8 cellular contexts compared by ENCODE assay signal in the genomic region with DNA sequence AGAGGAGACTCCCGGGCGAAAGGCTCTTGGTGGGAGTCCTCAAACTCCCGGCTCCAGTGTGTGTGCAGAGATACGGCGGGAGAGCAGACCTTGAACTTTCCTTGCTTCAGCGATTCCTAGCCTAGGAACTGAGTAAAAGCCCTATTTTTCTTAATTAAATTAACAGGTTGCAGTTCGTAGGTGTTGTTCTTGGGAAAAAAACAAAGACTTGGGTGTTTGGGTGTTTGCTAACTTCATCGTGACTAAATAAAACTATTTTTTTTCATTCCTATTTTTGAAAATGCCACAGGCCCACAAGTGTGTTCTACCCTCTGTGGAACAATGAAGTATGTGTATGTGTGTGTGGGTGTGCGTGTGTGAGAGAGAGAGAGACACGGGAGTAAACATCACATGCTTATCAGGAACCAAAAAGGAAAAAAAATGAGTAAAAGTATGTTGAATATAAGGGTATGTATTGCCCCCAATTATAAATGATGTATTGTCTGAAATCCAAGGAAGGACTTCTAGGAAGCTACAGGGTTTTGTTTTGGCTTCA. TPM values are rescaled to one million over a fixed set of nuclear protein-coding genes. Genes with fewer than 3 reads are reported as not detected.
DNase-seq lines count a peak whose midpoint lies in the region; ATAC-seq and TF ChIP-seq lines count a peak whose summit lies in the region.

No MANE protein-coding gene starts in this region.

- H3K4me1 Mint-ChIP-seq in activated naive CD4-positive, alpha-beta T cell treated with anti-CD3 and anti-CD28 coated beads, Interleukin-2, amount 50 U/mL, for 24 hours: peaks cover 57% of the 10 kb centered on the region
- H3K4me1 Mint-ChIP-seq in natural killer cell treated with Interleukin-12 subunit alpha and Interleukin-12 subunit beta and Interleukin-15 and Interleukin-18, amount 100 ng/mL, for 72 hours (ENCODE audit: low read depth in 2 of 2): peaks cover 30 to 42% of the 10 kb centered on the region in 2 donors

- H3K4me3 Mint-ChIP-seq in activated naive CD4-positive, alpha-beta T cell treated with anti-CD3 and anti-CD28 coated beads, Interleukin-2, amount 50 U/mL, for 24 hours: peak overlapping the region; percentile 79
- H3K4me3 Mint-ChIP-seq in natural killer cell treated with Interleukin-12 subunit alpha and Interleukin-12 subunit beta and Interleukin-15 and Interleukin-18, amount 100 ng/mL, for 72 hours: peak overlapping the region; percentile 80

- DNase-seq in activated naive CD4-positive, alpha-beta T cell treated with anti-CD3 and anti-CD28 coated beads, Interleukin-2, amount 50 U/mL, for 16 hours: no peak
- no peak for DNase-seq in natural killer cell treated with Interleukin-12 subunit alpha and Interleukin-12 subunit beta and Interleukin-15 and Interleukin-18, amount 100 ng/mL, for 72 hours (ENCODE audit: low spot score)
- DNase-seq in effector CD4-positive, alpha-beta T cell: no peak
- no peak for DNase-seq in SHP77 (lab: John Stamatoyannopoulos, UW)

- no peaks in the 10 kb centered on the region for H3K9me3 Mint-ChIP-seq in activated naive CD4-positive, alpha-beta T cell treated with anti-CD3 and anti-CD28 coated beads, Interleukin-2, amount 50 U/mL, for 24 hours
- H3K9me3 Mint-ChIP-seq in natural killer cell treated with Interleukin-12 subunit alpha and Interleukin-12 subunit beta and Interleukin-15 and Interleukin-18, amount 100 ng/mL, for 72 hours: no peaks in the 10 kb centered on the region

- no peaks in the 10 kb centered on the region for H3K36me3 Mint-ChIP-seq in activated naive CD4-positive, alpha-beta T cell treated with anti-CD3 and anti-CD28 coated beads, Interleukin-2, amount 50 U/mL, for 24 hours
- no peaks in the 10 kb centered on the region for H3K36me3 Mint-ChIP-seq in natural killer cell treated with Interleukin-12 subunit alpha and Interleukin-12 subunit beta and Interleukin-15 and Interleukin-18, amount 100 ng/mL, for 72 hours

- no peaks in the 10 kb centered on the region for H3K27me3 Mint-ChIP-seq in activated naive CD4-positive, alpha-beta T cell treated with anti-CD3 and anti-CD28 coated beads, Interleukin-2, amount 50 U/mL, for 24 hours
- peaks cover 0 to 6% of the 10 kb centered on the region in 2 donors for H3K27me3 Mint-ChIP-seq in natural killer cell treated with Interleukin-12 subunit alpha and Interleukin-12 subunit beta and Interleukin-15 and Interleukin-18, amount 100 ng/mL, for 72 hours

- peak overlapping the region; percentile 55 for H3K27ac Mint-ChIP-seq in activated naive CD4-positive, alpha-beta T cell treated with anti-CD3 and anti-CD28 coated beads, Interleukin-2, amount 50 U/mL, for 24 hours
- peak overlapping the region; percentile 55 to 83 for H3K27ac Mint-ChIP-seq in natural killer cell treated with Interleukin-12 subunit alpha and Interleukin-12 subunit beta and Interleukin-15 and Interleukin-18, amount 100 ng/mL, for 72 hours

- ATAC-seq in HG03039 (IDR thresholded peaks at IDR 0.05; ENCODE audit: unreplicated experiment) (peak; percentile 25), SK-N-SH treated with all-trans-retinoic acid at 6 μM for 48 hours (peak; percentile 83), esophagus mucosa (peak; percentile 35)
- ATAC-seq in natural killer cell treated with Interleukin-12 subunit alpha and Interleukin-12 subunit beta and Interleukin-15 and Interleukin-18, amount 100 ng/mL, for 72 hours: no peak

TF ChIP-seq in SK-N-SH treated with all-trans-retinoic acid at 6 μM for 48 hours, 23 proteins besides CTCF, POLR2A, EP300 and RAD21:
- TF ChIP-seq ESRRG (CRISPR knock-in tag; IDR thresholded peaks at IDR 0.05) (no peak), OSR1 (CRISPR knock-in tag; IDR thresholded peaks at IDR 0.05) (no peak), ZNF565 (CRISPR knock-in tag; conservative IDR thresholded peaks at IDR 0.05; ENCODE audit: low read depth) (no peak), TCF4 (CRISPR knock-in tag; IDR thresholded peaks at IDR 0.05; ENCODE audit: borderline replicate concordance) (no peak)
- TF ChIP-seq, protein P1, sequence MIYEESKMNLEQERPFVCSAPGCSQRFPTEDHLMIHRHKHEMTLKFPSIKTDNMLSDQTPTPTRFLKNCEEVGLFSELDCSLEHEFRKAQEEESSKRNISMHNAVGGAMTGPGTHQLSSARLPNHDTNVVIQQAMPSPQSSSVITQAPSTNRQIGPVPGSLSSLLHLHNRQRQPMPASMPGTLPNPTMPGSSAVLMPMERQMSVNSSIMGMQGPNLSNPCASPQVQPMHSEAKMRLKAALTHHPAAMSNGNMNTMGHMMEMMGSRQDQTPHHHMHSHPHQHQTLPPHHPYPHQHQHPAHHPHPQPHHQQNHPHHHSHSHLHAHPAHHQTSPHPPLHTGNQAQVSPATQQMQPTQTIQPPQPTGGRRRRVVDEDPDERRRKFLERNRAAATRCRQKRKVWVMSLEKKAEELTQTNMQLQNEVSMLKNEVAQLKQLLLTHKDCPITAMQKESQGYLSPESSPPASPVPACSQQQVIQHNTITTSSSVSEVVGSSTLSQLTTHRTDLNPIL (CRISPR knock-in tag; IDR thresholded peaks at IDR 0.05; ENCODE audit: low read depth): no peak
- TF ChIP-seq, protein P2, sequence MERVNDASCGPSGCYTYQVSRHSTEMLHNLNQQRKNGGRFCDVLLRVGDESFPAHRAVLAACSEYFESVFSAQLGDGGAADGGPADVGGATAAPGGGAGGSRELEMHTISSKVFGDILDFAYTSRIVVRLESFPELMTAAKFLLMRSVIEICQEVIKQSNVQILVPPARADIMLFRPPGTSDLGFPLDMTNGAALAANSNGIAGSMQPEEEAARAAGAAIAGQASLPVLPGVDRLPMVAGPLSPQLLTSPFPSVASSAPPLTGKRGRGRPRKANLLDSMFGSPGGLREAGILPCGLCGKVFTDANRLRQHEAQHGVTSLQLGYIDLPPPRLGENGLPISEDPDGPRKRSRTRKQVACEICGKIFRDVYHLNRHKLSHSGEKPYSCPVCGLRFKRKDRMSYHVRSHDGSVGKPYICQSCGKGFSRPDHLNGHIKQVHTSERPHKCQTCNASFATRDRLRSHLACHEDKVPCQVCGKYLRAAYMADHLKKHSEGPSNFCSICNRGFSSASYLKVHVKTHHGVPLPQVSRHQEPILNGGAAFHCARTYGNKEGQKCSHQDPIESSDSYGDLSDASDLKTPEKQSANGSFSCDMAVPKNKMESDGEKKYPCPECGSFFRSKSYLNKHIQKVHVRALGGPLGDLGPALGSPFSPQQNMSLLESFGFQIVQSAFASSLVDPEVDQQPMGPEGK (CRISPR knock-in tag; IDR thresholded peaks at IDR 0.05; ENCODE audit: borderline replicate concordance): no peak

RNA-seq across cellular contexts. Expression of gene TMEM117, which starts 0.6 kb away (rescaled TPM):
- 14.3 TPM for total RNA-seq in esophagus mucosa
- 1 to 10 TPM; 2.4 to 5.0 TPM for total RNA-seq in natural killer cell treated with Interleukin-12 subunit alpha and Interleukin-12 subunit beta and Interleukin-15 and Interleukin-18, amount 100 ng/mL, for 72 hours

RNA-seq across cellular contexts. Expression of gene TWF1, which starts 30.4 kb away (rescaled TPM):
- 164 TPM for total RNA-seq in esophagus mucosa
- 10 to 100 TPM; 33.0 to 35.2 TPM for total RNA-seq in natural killer cell treated with Interleukin-12 subunit alpha and Interleukin-12 subunit beta and Interleukin-15 and Interleukin-18, amount 100 ng/mL, for 72 hours

Comparison
In these comparisons a context has a peak if more than half of its experiments do, and no peak if none do; other contexts are left out.
1. ATAC-seq: peak in HG03039 (single experiment), SK-N-SH treated with all-trans-retinoic acid at 6 μM for 48 hours (single experiment) and esophagus mucosa (single experiment); none in natural killer cell treated with Interleukin-12 subunit alpha and Interleukin-12 subunit beta and Interleukin-15 and Interleukin-18, amount 100 ng/mL, for 72 hours (0 of 2).